Comparison of ENCODE assay signal across 1 cellular context in genomic region chr17:82596316-82596715, GRCh38.
TF ChIP-seq lines count a peak whose summit lies in the region.

No MANE protein-coding gene starts in this region.

TF ChIP-seq in GM23338, 12 proteins besides CTCF, POLR2A, EP300 and RAD21:
- TF ChIP-seq ZNF331 (CRISPR knock-in tag; IDR thresholded peaks at IDR 0.05; ENCODE audit: low read depth): no peak
- no peak for TF ChIP-seq CREB1 (CRISPR knock-in tag; IDR thresholded peaks at IDR 0.05; ENCODE audit: low read depth)
- no peak for TF ChIP-seq REST (IDR thresholded peaks at IDR 0.05; ENCODE audit: unreplicated experiment)
- TF ChIP-seq ETS1 (IDR thresholded peaks at IDR 0.05): no peak
- TF ChIP-seq EZH2 (IDR thresholded peaks at IDR 0.05; ENCODE audit: low read depth, unreplicated experiment): no peak
TF ChIP-seq in GM23338: peak in this region for 0.
